In the genomic region with DNA sequence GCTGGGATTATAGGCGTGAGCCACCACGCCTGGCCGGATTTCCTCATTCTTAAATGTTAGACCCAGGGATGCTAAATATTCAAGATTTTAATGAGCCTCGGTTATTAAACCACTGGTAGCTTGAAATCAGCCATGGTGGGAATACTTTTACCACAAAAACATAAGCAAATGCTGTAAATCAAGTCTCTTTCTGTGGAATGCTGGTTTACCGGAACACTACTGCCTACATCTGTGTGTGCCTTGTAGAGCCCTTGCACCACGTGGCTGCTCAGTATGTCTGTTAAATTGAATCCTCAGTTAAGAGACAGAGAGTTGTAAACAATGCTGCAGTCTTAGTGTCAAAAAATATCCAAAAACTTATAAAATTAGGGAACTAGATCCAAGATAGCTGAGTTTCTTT, we compare ENCODE assay signal across 20 cellular contexts. TPM values are rescaled to one million over a fixed set of nuclear protein-coding genes. Genes with fewer than 3 reads are reported as not detected.
A peak's percentile ranks its signal among the peaks of the same experiment; 100 is the strongest.
DNase-seq lines count a peak whose midpoint lies in the region; TF ChIP-seq lines count a peak whose summit lies in the region.
"Had no signal": no experiment of that assay in that cellular context is flagged by ENCODE, and none has a peak within 500 bp of the region (broad histone marks: within the 10 kb centered on the region; RNA-seq: fewer than 3 reads in every experiment).

No MANE protein-coding gene starts in this region.

- intact Hi-C loops in spleen (cut with DNase I; ENCODE audit: low total_unique reads): no loop called here

- 81 to 92% methylated on average over 4 to 6 of the region's 6 CpGs for WGBS in mesodermal cell (ENCODE audit: insufficient coverage in 2 of 2), 2 experiments
- 65 to 84% (median 73%) methylated on average over 6 of the region's 6 CpGs for WGBS in spleen, 5 donors

- no peaks in the 10 kb centered on the region for H3K36me3 Mint-ChIP-seq in endothelial cell (ENCODE audit: low read depth, unreplicated experiment)
- H3K36me3 Mint-ChIP-seq: CD4-positive, alpha-beta memory T cell had no signal

- no peaks in the 10 kb centered on the region for H3K9me3 Mint-ChIP-seq in endothelial cell (ENCODE audit: unreplicated experiment)
- H3K9me3 Mint-ChIP-seq: CD4-positive, alpha-beta memory T cell had no signal

- H3K27ac ChIP-seq in mesodermal cell (ENCODE audit: low read depth, low read length, severe bottlenecking) (peak overlapping the region; percentile 64), spleen (peak overlapping the region in 5 of 8 donors; percentile 29 to 68 (median 51)), Peyer's patch (no peak overlapping the region)
- H3K27ac ChIP-seq: BLaER1, KMS-11 had no signal

- H3K27me3 Mint-ChIP-seq in endothelial cell (ENCODE audit: unreplicated experiment): peaks cover 4% of the 10 kb centered on the region
- H3K27me3 Mint-ChIP-seq: CD4-positive, alpha-beta memory T cell had no signal

- H3K4me1 ChIP-seq in mesodermal cell (ENCODE audit: control insufficient read depth, insufficient read depth, low read length, poor library complexity, severe bottlenecking): peaks cover 16% of the 10 kb centered on the region
- H3K4me1 ChIP-seq in spleen: peaks cover 0 to 8% (median 2%) of the 10 kb centered on the region in 6 donors
- peaks cover 0 to 19% (median 0%) of the 10 kb centered on the region in 4 donors for H3K4me1 ChIP-seq in Peyer's patch
- H3K4me1 ChIP-seq: BLaER1 had no signal

- peak overlapping the region; percentile 24 for H3K27ac Mint-ChIP-seq in endothelial cell (ENCODE audit: unreplicated experiment)
- H3K27ac Mint-ChIP-seq: CD4-positive, alpha-beta memory T cell had no signal

- H3K27me3 ChIP-seq in spleen (replicated peaks in 1 of 7): no peaks in the 10 kb centered on the region
- no peaks in the 10 kb centered on the region for H3K27me3 ChIP-seq in Peyer's patch
- H3K27me3 ChIP-seq: BLaER1 had no signal

- H3K36me3 ChIP-seq in mesodermal cell (ENCODE audit: control insufficient read depth, insufficient read depth, low read length) (no peaks in the 10 kb centered on the region), spleen (no peaks in the 10 kb centered on the region), Peyer's patch (no peaks in the 10 kb centered on the region)
- H3K36me3 ChIP-seq: BLaER1 had no signal

- peak; percentile 45 for DNase-seq in EH (ENCODE audit: low read depth)
- no peak for DNase-seq in endothelial cell (ENCODE audit: low spot score)
- no peak for DNase-seq in spleen
- no peak for DNase-seq in stimulated activated CD4-positive, alpha-beta T cell treated with anti-CD3 and anti-CD28 coated beads, Interleukin-12 subunit alpha, Interleukin-12 subunit beta, amount 100 ng/mL, for 4 hours
- DNase-seq in ureter (ENCODE audit: low spot score): no peak
- DNase-seq in NCI-H2227 treated with DMSO at 0.1 percent for 48 hours (lab: John Stamatoyannopoulos, UW): no peak
- no peak for DNase-seq in Peyer's patch
- DNase-seq: CD4-positive, alpha-beta memory T cell; DMS153; EL; GOT3; MV-4-11; NCI-H1694 treated with DMSO at 0.1 percent for 48 hours; NCI-H510A; NCI-H774; SHP77 treated with DMSO at 0.1 percent for 48 hours had no signal

- TF ChIP-seq POLR2A in spleen (IDR thresholded peaks at IDR 0.05): no peak
- no peak for TF ChIP-seq POLR2A in Peyer's patch (IDR thresholded peaks at IDR 0.05)

- TF ChIP-seq CTCF in endothelial cell (IDR thresholded peaks at IDR 0.05; ENCODE audit: unreplicated experiment) (no peak), spleen (IDR thresholded peaks at IDR 0.05 in 8 of 11, conservative IDR thresholded peaks at IDR 0.05 in 3 of 11) (no peak), Peyer's patch (IDR thresholded peaks at IDR 0.05) (no peak)

- H3K4me3 Mint-ChIP-seq in endothelial cell (ENCODE audit: unreplicated experiment): no peak overlapping the region
- H3K4me3 Mint-ChIP-seq: CD4-positive, alpha-beta memory T cell had no signal

- peaks cover 29% of the 10 kb centered on the region for H3K4me1 Mint-ChIP-seq in endothelial cell (ENCODE audit: unreplicated experiment)
- H3K4me1 Mint-ChIP-seq: CD4-positive, alpha-beta memory T cell had no signal

- H3K9me3 ChIP-seq in mesodermal cell (ENCODE audit: control insufficient read depth, low read length) (no peaks in the 10 kb centered on the region), spleen (no peaks in the 10 kb centered on the region), Peyer's patch (no peaks in the 10 kb centered on the region)
- H3K9me3 ChIP-seq: BLaER1 had no signal

- H3K4me3 ChIP-seq in mesodermal cell (ENCODE audit: extremely low read depth, insufficient read depth, low read length, poor library complexity, severe bottlenecking) (no peak overlapping the region), spleen (no peak overlapping the region), Peyer's patch (no peak overlapping the region)
- H3K4me3 ChIP-seq: BLaER1 had no signal

RNA-seq across cellular contexts. Expression of gene CNN3, which starts 26.8 kb away (rescaled TPM):
- total RNA-seq in endothelial cell (ENCODE audit: unreplicated experiment) (596 TPM), spleen (100 to 1,000 TPM in 6 of 7 donors, 10 to 100 TPM in 1; 83.8 to 124 (median 111) TPM), ureter (208 TPM), Peyer's patch (100 to 1,000 TPM in 1 of 4 donors, 10 to 100 TPM in 3; 89.9 to 116 (median 96.2) TPM)
- 446 TPM for polyA plus RNA-seq in mesodermal cell (2013, experiment 1 of 2)
- 414 TPM for polyA plus RNA-seq in mesodermal cell (2013, experiment 2 of 2)
- polyA plus RNA-seq in spleen: 10 to 100 TPM; 27.4 to 94.1 (median 54.8) TPM
- total RNA-seq: OCI-LY7 had no signal

Comparison
In these comparisons a context has a peak if more than half of its experiments do, and no peak if none do; other contexts are left out.
1. H3K27ac ChIP-seq: peak in mesodermal cell (single experiment) and spleen (5 of 8); none in Peyer's patch (0 of 4).